In genomic region chr10:42977032-42977416, GRCh38 we compare ENCODE assay signal across 16 cellular contexts.
A peak's percentile ranks its signal among the peaks of the same experiment; 100 is the strongest.
DNase-seq lines count a peak whose midpoint lies in the region; ATAC-seq and TF ChIP-seq lines count a peak whose summit lies in the region.
"Had no signal": no experiment of that assay in that cellular context is flagged by ENCODE, and none has a peak within 500 bp of the region (broad histone marks: within the 10 kb centered on the region; RNA-seq: fewer than 3 reads in every experiment).

No MANE protein-coding gene starts in this region.

- no peaks in the 10 kb centered on the region for H3K27me3 Mint-ChIP-seq in activated T-cell treated with anti-CD3 and anti-CD28 coated beads, Interleukin-2, amount 50 U/mL, for 72 hours (ENCODE audit: low read depth)
- H3K27me3 Mint-ChIP-seq: CD4-positive, CD25-positive, alpha-beta regulatory T cell had no signal

- ATAC-seq in activated T-cell treated with anti-CD3 and anti-CD28 coated beads, Interleukin-2, amount 50 U/mL, for 72 hours (replicated peaks in 1 of 2), result no peak
- no peak for ATAC-seq in RWPE2 (ENCODE audit: low read depth)
- no peak for ATAC-seq in HG03342 (IDR thresholded peaks at IDR 0.05; ENCODE audit: unreplicated experiment)
- ATAC-seq in HG03457 (IDR thresholded peaks at IDR 0.05; ENCODE audit: unreplicated experiment), result no peak

- H3K4me1 ChIP-seq in RWPE2 (ENCODE audit: insufficient read depth, poor library complexity, severe bottlenecking), result no peaks in the 10 kb centered on the region
- H3K4me1 ChIP-seq: Peyer's patch had no signal

- no peak overlapping the region for H3K27ac ChIP-seq in RWPE2 (ENCODE audit: poor library complexity, severe bottlenecking)
- H3K27ac ChIP-seq: Peyer's patch had no signal

- peaks cover 0 to 1% of the 10 kb centered on the region in 2 donors for H3K36me3 Mint-ChIP-seq in activated T-cell treated with anti-CD3 and anti-CD28 coated beads, Interleukin-2, amount 50 U/mL, for 72 hours (ENCODE audit: insufficient read depth in 2 of 2)
- H3K36me3 Mint-ChIP-seq: CD4-positive, CD25-positive, alpha-beta regulatory T cell had no signal

- DNase-seq in activated T-cell treated with anti-CD3 and anti-CD28 coated beads, Interleukin-2, amount 50 U/mL, for 1 hour, result peak; percentile 9
- no peak for DNase-seq in activated T-cell treated with anti-CD3 and anti-CD28 coated beads, Interleukin-2, amount 50 U/mL, for 72 hours
- DNase-seq in RWPE2 (ENCODE audit: low spot score) (peak; percentile 25), islet precursor cell (peak; percentile 47)
- peak; percentile 14 for DNase-seq in stimulated activated CD8-positive, alpha-beta memory T cell treated with anti-CD3 and anti-CD28 coated beads, Interleukin-4, amount 100 ng/mL, for 48 hours
- DNase-seq: AML-193; CD4-positive, CD25-positive, alpha-beta regulatory T cell; H7; IMR-90; Kasumi-1; NCI-H1417 treated with DMSO at 0.1 percent for 48 hours; NCI-H2081; NCI-H510A treated with DMSO at 0.1 percent for 48 hours had no signal

- H3K9me3 Mint-ChIP-seq in activated T-cell treated with anti-CD3 and anti-CD28 coated beads, Interleukin-2, amount 50 U/mL, for 72 hours, result no peaks in the 10 kb centered on the region

- H3K4me3 ChIP-seq in RWPE2 (ENCODE audit: severe bottlenecking), result no peak overlapping the region
- H3K4me3 ChIP-seq: Peyer's patch had no signal

- no peak overlapping the region for H3K27ac Mint-ChIP-seq in activated T-cell treated with anti-CD3 and anti-CD28 coated beads, Interleukin-2, amount 50 U/mL, for 72 hours
- H3K27ac Mint-ChIP-seq: CD4-positive, CD25-positive, alpha-beta regulatory T cell had no signal

- H3K36me3 ChIP-seq in RWPE2 (ENCODE audit: low read depth), result no peaks in the 10 kb centered on the region
- H3K36me3 ChIP-seq: Peyer's patch had no signal

- no peak overlapping the region for H3K4me3 Mint-ChIP-seq in activated T-cell treated with anti-CD3 and anti-CD28 coated beads, Interleukin-2, amount 50 U/mL, for 72 hours
- H3K4me3 Mint-ChIP-seq: CD4-positive, CD25-positive, alpha-beta regulatory T cell had no signal

- no peaks in the 10 kb centered on the region for H3K4me1 Mint-ChIP-seq in activated T-cell treated with anti-CD3 and anti-CD28 coated beads, Interleukin-2, amount 50 U/mL, for 72 hours (ENCODE audit: low read depth)
- H3K4me1 Mint-ChIP-seq: CD4-positive, CD25-positive, alpha-beta regulatory T cell had no signal

- no peaks in the 10 kb centered on the region for H3K27me3 ChIP-seq in RWPE2 (ENCODE audit: insufficient read depth, poor library complexity, severe bottlenecking)
- H3K27me3 ChIP-seq: Peyer's patch had no signal

- TF ChIP-seq CTCF in RWPE2 (IDR thresholded peaks at IDR 0.05; ENCODE audit: poor library complexity, severe bottlenecking), result no peak

- no peaks in the 10 kb centered on the region for H3K9me3 ChIP-seq in RWPE2 (ENCODE audit: severe bottlenecking)

Comparison
In these comparisons a context has a peak if more than half of its experiments do, and no peak if none do; other contexts are left out.
1. DNase-seq: peak in activated T-cell treated with anti-CD3 and anti-CD28 coated beads, Interleukin-2, amount 50 U/mL, for 1 hour (single experiment), RWPE2 (single experiment), islet precursor cell (single experiment) and stimulated activated CD8-positive, alpha-beta memory T cell treated with anti-CD3 and anti-CD28 coated beads, Interleukin-4, amount 100 ng/mL, for 48 hours (single experiment); none in activated T-cell treated with anti-CD3 and anti-CD28 coated beads, Interleukin-2, amount 50 U/mL, for 72 hours (0 of 2).